Comparison of ENCODE assay signal across 1 cellular context in genomic region chr9:1328341-1328740, GRCh38.
TF ChIP-seq lines count a peak whose summit lies in the region.

No MANE protein-coding gene starts in this region.

TF ChIP-seq in GM23338, 12 proteins besides CTCF, POLR2A, EP300 and RAD21 (continued from another document):
- no peak for TF ChIP-seq ZNF462 (CRISPR knock-in tag; IDR thresholded peaks at IDR 0.05)
TF ChIP-seq in GM23338: peak in this region for 0.
